In genomic region chr10:75043256-75044121, GRCh38 we compare ENCODE assay signal across 8 cellular contexts.
A peak's percentile ranks its signal among the peaks of the same experiment; 100 is the strongest.
DNase-seq lines count a peak whose midpoint lies in the region; FAIRE-seq and TF ChIP-seq lines count a peak whose summit lies in the region.

No MANE protein-coding gene starts in this region.

- no peak overlapping the region for H3K23ac ChIP-seq in H1 (ENCODE audit: insufficient read length)

- no peaks in the 10 kb centered on the region for H3K36me3 Mint-ChIP-seq in activated CD4-positive, alpha-beta T cell treated with anti-CD3 and anti-CD28 coated beads, Interleukin-2, amount 10 ng/mL, durations not matched to agents 24 days and 14 days (ENCODE audit: low read depth)

- H3K23me2 ChIP-seq in H1 (ENCODE audit: low read depth, low read length) = no peaks in the 10 kb centered on the region

- peak overlapping the region; percentile 79 for H3K4me3 Mint-ChIP-seq in activated CD4-positive, alpha-beta T cell treated with anti-CD3 and anti-CD28 coated beads, Interleukin-2, amount 10 ng/mL, durations not matched to agents 24 days and 14 days

- TF ChIP-seq EP300 in H1 (IDR thresholded peaks at IDR 0.05; ENCODE audit: borderline replicate concordance in 1 of 2, low read depth in 2 of 2, low read length in 2 of 2) = no peak

- H2AFZ ChIP-seq in H1 (ENCODE audit: low read length) = no peak overlapping the region

- peak overlapping the region; percentile 91 for H3K27ac Mint-ChIP-seq in activated CD4-positive, alpha-beta T cell treated with anti-CD3 and anti-CD28 coated beads, Interleukin-2, amount 10 ng/mL, durations not matched to agents 24 days and 14 days

- H3K14ac ChIP-seq in H1 (ENCODE audit: insufficient read length) = no peak overlapping the region

- no peaks in the 10 kb centered on the region for H4K20me1 ChIP-seq in H1 (replicated peaks in 1 of 2; ENCODE audit: control insufficient read depth in 1 of 2, insufficient read depth in 2 of 2, low read length in 2 of 2)

- peak overlapping the region; percentile 40 for H3K4me3 ChIP-seq in GM06990 (replicated peaks; ENCODE audit: low read depth, low read length)
- peak overlapping the region in 1 of 4 experiments; percentile 41; a peak in 1 of 8 replicates for H3K4me3 ChIP-seq in H1 (ENCODE audit: extremely low read depth in 1 of 4, insufficient read depth in 2 of 4, low read depth in 3 of 4, low read length in 4 of 4)

- no peak overlapping the region for H3K27ac ChIP-seq in H1 (ENCODE audit: low read depth, low read length)

- CTCF ChIA-PET in H1 (lab: Charles Lee; ENCODE audit: partially characterized antibody) = interaction anchor here (0.5 to 1.7 kb wide), 2 partner anchors 32 to 1433 kb away, joined by 3 to 4 read pairs; no protein-coding TSS in a partner anchor

- no peaks in the 10 kb centered on the region for H3K27me3 ChIP-seq in GM06990 (replicated peaks; ENCODE audit: control insufficient read depth, insufficient read depth, low read length)
- no peaks in the 10 kb centered on the region for H3K27me3 ChIP-seq in H1 (replicated peaks in 1 of 4; ENCODE audit: control insufficient read depth in 3 of 4, extremely low read depth in 1 of 4, insufficient read depth in 3 of 4, low read length in 3 of 4)

- H3K9ac ChIP-seq in H1 (replicated peaks in 1 of 4; ENCODE audit: extremely low read depth in 1 of 4, low read depth in 3 of 4, low read length in 3 of 4) = no peak overlapping the region

- H2BK15ac ChIP-seq in H1 (ENCODE audit: low read length) = no peak overlapping the region

- H4K5ac ChIP-seq in H1 (ENCODE audit: insufficient read length, low read depth, low read length) = no peak overlapping the region

- no peaks in the 10 kb centered on the region for H3K79me1 ChIP-seq in H1 (ENCODE audit: low read depth, low read length)

- no peaks in the 10 kb centered on the region for H3K27me3 Mint-ChIP-seq in activated CD4-positive, alpha-beta T cell treated with anti-CD3 and anti-CD28 coated beads, Interleukin-2, amount 10 ng/mL, durations not matched to agents 24 days and 14 days

- TF ChIP-seq POLR2A in H1 (IDR thresholded peaks at IDR 0.05; ENCODE audit: control extremely low read depth in 1 of 2, low read depth in 2 of 2, low read length in 2 of 2) = no peak

- no peak for TF ChIP-seq CTCF in GM06990 (IDR thresholded peaks at IDR 0.05; ENCODE audit: insufficient read depth, low read length, poor library complexity, severe bottlenecking)
- TF ChIP-seq CTCF in H1 (IDR thresholded peaks at IDR 0.05; ENCODE audit: control extremely low read depth in 1 of 3, insufficient read depth in 1 of 3, low read depth in 1 of 3, low read length in 3 of 3) = no peak

- H3K4me2 ChIP-seq in H1 (ENCODE audit: insufficient read depth in 1 of 2, low read depth in 2 of 2, low read length in 2 of 2) = peak overlapping the region in 1 of 2 experiments; percentile 63; a peak in 1 of 4 replicates

- no peaks in the 10 kb centered on the region for H3K4me1 ChIP-seq in H1 (replicated peaks in 1 of 4; ENCODE audit: control insufficient read depth in 3 of 4, insufficient read depth in 4 of 4, low read length in 3 of 4)

- H3K9me3 Mint-ChIP-seq in activated CD4-positive, alpha-beta T cell treated with anti-CD3 and anti-CD28 coated beads, Interleukin-2, amount 10 ng/mL, durations not matched to agents 24 days and 14 days = no peaks in the 10 kb centered on the region

- H3K4ac ChIP-seq in H1 (replicated peaks; ENCODE audit: insufficient read length, low read depth, low read length) = no peak overlapping the region

- TF ChIP-seq RAD21 in H1 (IDR thresholded peaks at IDR 0.05 in 1 of 2, conservative IDR thresholded peaks at IDR 0.05 in 1 of 2; ENCODE audit: low read depth in 2 of 2, low read length in 2 of 2) = no peak

- H2AK5ac ChIP-seq in H1 (ENCODE audit: low read depth, low read length) = no peak overlapping the region

- H3K36me3 ChIP-seq in GM06990 (ENCODE audit: control insufficient read depth, insufficient read depth, low read length) = no peaks in the 10 kb centered on the region
- H3K36me3 ChIP-seq in H1 (ENCODE audit: control insufficient read depth in 2 of 4, insufficient read depth in 4 of 4, low read length in 3 of 4) = no peaks in the 10 kb centered on the region

- H3K4me1 Mint-ChIP-seq in activated CD4-positive, alpha-beta T cell treated with anti-CD3 and anti-CD28 coated beads, Interleukin-2, amount 10 ng/mL, durations not matched to agents 24 days and 14 days = peaks cover 32% of the 10 kb centered on the region

- POLR2A ChIA-PET in H1 (lab: Charles Lee; ENCODE audit: partially characterized antibody) = interaction anchor here (0.7 to 1.0 kb wide), 2 partner anchors 10 to 20 kb away, joined by 3 read pairs; no protein-coding TSS in a partner anchor

- DNase-seq in GM06990 (ENCODE audit: extremely low read depth, insufficient read length) (no peak), H1 (ENCODE audit: low read depth in 1 of 2, low spot score in 2 of 2) (no peak), pons (ENCODE audit: low spot score) (no peak), posterior cingulate gyrus (no peak), NCI-H2029 (lab: John Stamatoyannopoulos, UW) (no peak), GOT3 (lab: John Stamatoyannopoulos, UW) (no peak)
- peak; percentile 81 for DNase-seq in activated CD4-positive, alpha-beta T cell treated with anti-CD3 and anti-CD28 coated beads, Interleukin-2, amount 10 ng/mL, durations not matched to agents 24 days and 14 days
- peak; percentile 22 to 38 for DNase-seq in stimulated activated CD4-positive, alpha-beta T cell treated with anti-CD3 and anti-CD28 coated beads, Interleukin-15, amount 100 ng/mL, for 48 hours (ENCODE audit: low read depth in 2 of 2)

- no peak overlapping the region for H2BK120ac ChIP-seq in H1 (replicated peaks; ENCODE audit: low read depth, low read length)

- H4K8ac ChIP-seq in H1 (ENCODE audit: extremely low read depth, insufficient read depth, low read length) = peak overlapping the region; percentile 94; the same call in 1 of the 2 replicates

- H3K56ac ChIP-seq in H1 (replicated peaks; ENCODE audit: insufficient read length, low read depth, low read length) = no peak overlapping the region

- intact Hi-C loops in activated CD4-positive, alpha-beta T cell treated with anti-CD3 and anti-CD28 coated beads, Interleukin-2, amount 10 ng/mL, durations not matched to agents 24 days and 14 days (cut with micrococcal nuclease) = loop anchor here (2.0 to 10.0 kb wide), 4 partner anchors 69 to 869 kb away; partner anchors contain the start of genes COMTD1 and SAMD8
- intact Hi-C loops in posterior cingulate gyrus (cut with DNase I) = no loop called here

- 95% methylated on average over 39 of the region's 68 CpGs; no CpG with 5 or more reads in 1 of the 2 experiments for WGBS in H1 (ENCODE audit: extremely low coverage in 1 of 2, insufficient coverage in 1 of 2, insufficient read length in 1 of 2, insufficient replicate concordance in 2 of 2, low coverage in 1 of 2, low lambda C conversion rate in 2 of 2, missing lambda C conversion rate in 1 of 2), 2 experiments

- FAIRE-seq in H1 (lab: Jason Lieb, UNC) = no peak

- H4K91ac ChIP-seq in H1 (replicated peaks; ENCODE audit: insufficient read length, low read length) = no peak overlapping the region

- H2BK5ac ChIP-seq in H1 (ENCODE audit: low read depth, low read length) = no peak overlapping the region

- H3K79me2 ChIP-seq in H1 (ENCODE audit: control insufficient read depth in 1 of 2, insufficient read depth in 2 of 2, low read length in 2 of 2) = no peaks in the 10 kb centered on the region

- H2BK20ac ChIP-seq in H1 (ENCODE audit: low read length) = no peak overlapping the region

- H3K9me3 ChIP-seq in H1 (ENCODE audit: insufficient read depth in 2 of 2, low read depth in 1 of 2, low read length in 1 of 2) = no peaks in the 10 kb centered on the region

- 0 out of 2 replicates have a peak overlapping the region, but pooled peaks have one; percentile 17 for H2BK12ac ChIP-seq in H1 (ENCODE audit: low read depth, low read length)

- H3K18ac ChIP-seq in H1 (ENCODE audit: extremely low read depth, low read length) = no peak overlapping the region

TF ChIP-seq in H1, 55 proteins besides CTCF, POLR2A, EP300 and RAD21:
- no peak for TF ChIP-seq SIX5 (IDR thresholded peaks at IDR 0.05; ENCODE audit: low read depth, low read length)
- no peak for TF ChIP-seq HDAC2 (IDR thresholded peaks at IDR 0.05; ENCODE audit: borderline replicate concordance in 1 of 2, low read depth in 2 of 2, low read length in 2 of 2)
- no peak for TF ChIP-seq POU5F1 (IDR thresholded peaks at IDR 0.05; ENCODE audit: low read depth, low read length)
- TF ChIP-seq ATF3 (IDR thresholded peaks at IDR 0.05; ENCODE audit: insufficient read depth, low read depth, low read length) = no peak
- TF ChIP-seq SIN3A (conservative IDR thresholded peaks at IDR 0.05 in 1 of 2, IDR thresholded peaks at IDR 0.05 in 1 of 2; ENCODE audit: low read depth in 1 of 2, low read length in 2 of 2) = no peak
- TF ChIP-seq EGR1 (IDR thresholded peaks at IDR 0.05; ENCODE audit: borderline replicate concordance, low read depth, low read length) = no peak
- no peak for TF ChIP-seq CHD2 (IDR thresholded peaks at IDR 0.05; ENCODE audit: low read length)
- no peak for TF ChIP-seq RXRA (IDR thresholded peaks at IDR 0.05; ENCODE audit: insufficient read depth, low read depth, low read length)
- no peak for TF ChIP-seq HDAC6 (IDR thresholded peaks at IDR 0.05; ENCODE audit: low read depth, low read length)
- TF ChIP-seq KDM4A (IDR thresholded peaks at IDR 0.05; ENCODE audit: low read depth, low read length, severe bottlenecking) = no peak

Comparison
In these comparisons a context has a peak if more than half of its experiments do, and no peak if none do; other contexts are left out.
1. DNase-seq: peak in activated CD4-positive, alpha-beta T cell treated with anti-CD3 and anti-CD28 coated beads, Interleukin-2, amount 10 ng/mL, durations not matched to agents 24 days and 14 days (single experiment) and stimulated activated CD4-positive, alpha-beta T cell treated with anti-CD3 and anti-CD28 coated beads, Interleukin-15, amount 100 ng/mL, for 48 hours (2 of 2); none in GM06990 (single experiment), H1 (0 of 2), pons (single experiment), posterior cingulate gyrus (0 of 10), NCI-H2029 (single experiment) and GOT3 (single experiment).